In the genomic region with DNA sequence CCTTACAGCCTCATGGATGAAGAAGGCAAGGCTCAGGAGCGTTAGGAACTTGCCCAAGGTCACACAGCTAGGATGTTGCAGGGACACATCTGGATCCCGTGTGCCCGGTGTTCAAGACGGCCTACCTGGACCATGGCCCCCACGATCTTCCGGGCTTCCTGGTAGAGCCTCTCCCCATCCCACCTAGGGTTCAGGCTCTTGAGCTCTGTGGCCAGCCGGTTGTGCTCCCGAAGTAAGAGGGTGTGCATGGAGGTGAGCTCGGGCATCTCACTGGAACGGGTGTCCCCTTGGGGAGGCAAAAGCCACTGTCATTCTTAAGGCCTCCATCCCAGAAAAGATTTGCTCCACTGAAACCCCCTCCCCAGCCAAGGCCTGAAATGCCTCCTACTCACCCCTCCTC, we compare ENCODE assay signal across 20 cellular contexts. TPM values are rescaled to one million over a fixed set of nuclear protein-coding genes. Genes with fewer than 3 reads are reported as not detected.
DNase-seq lines count a peak whose midpoint lies in the region; ATAC-seq and TF ChIP-seq lines count a peak whose summit lies in the region.
"Had no signal": no experiment of that assay in that cellular context is flagged by ENCODE, and none has a peak within 500 bp of the region (broad histone marks: within the 10 kb centered on the region; RNA-seq: fewer than 3 reads in every experiment).

No MANE protein-coding gene starts in this region.

- H2BK20ac ChIP-seq in IMR-90 (ENCODE audit: low read depth, low read length): no peak overlapping the region

- no TSS peak for BruUV-seq in IMR-90 (replicated peaks; lab: Mats Ljungman, UMichigan)

- H3K18ac ChIP-seq in IMR-90 (ENCODE audit: low read depth, low read length): no peak overlapping the region

- no peak overlapping the region for H4K91ac ChIP-seq in IMR-90 (ENCODE audit: insufficient read depth, low read depth, low read length)

- ATAC-seq in Right ventricle myocardium superior (ENCODE audit: poor library complexity) (no peak), IMR-90 (ENCODE audit: low read depth) (no peak), HG03342 (IDR thresholded peaks at IDR 0.05; ENCODE audit: unreplicated experiment) (no peak)
- ATAC-seq: GM12878 had no signal

- H3K4me1 ChIP-seq in right atrium auricular region (peaks cover 0 to 9% of the 10 kb centered on the region in 2 donors), IMR-90 (ENCODE audit: control insufficient read depth, insufficient read depth, low read length) (no peaks in the 10 kb centered on the region)

- H2AK9ac ChIP-seq in IMR-90 (replicated peaks; ENCODE audit: low read depth, low read length, poor library complexity): no peak overlapping the region

- no peak overlapping the region for H2BK120ac ChIP-seq in IMR-90 (ENCODE audit: low read depth, low read length)

- dilution Hi-C loops in IMR-90 (cut with HindIII; ENCODE audit: low sequenced_read_pairs, unreplicated experiment): no loop called here

- H3K4me3 ChIP-seq in right atrium auricular region: no peak overlapping the region
- no peak overlapping the region for H3K4me3 ChIP-seq in IMR-90 (ENCODE audit: insufficient read depth, low read depth, low read length)
- H3K4me3 ChIP-seq: BLaER1, GM12878, GM23248 had no signal

- H3K27me3 ChIP-seq in right atrium auricular region: no peaks in the 10 kb centered on the region
- peaks cover 11% of the 10 kb centered on the region; the same call in 1 of the 2 replicates for H3K27me3 ChIP-seq in IMR-90 (ENCODE audit: control insufficient read depth, insufficient read depth, low read length)
- H3K27me3 ChIP-seq: BLaER1 had no signal

- TF ChIP-seq CTCF in right atrium auricular region (IDR thresholded peaks at IDR 0.05) (no peak), IMR-90 (conservative IDR thresholded peaks at IDR 0.05; ENCODE audit: low read depth, low read length) (no peak)

- H3K9me3 ChIP-seq in right atrium auricular region (no peaks in the 10 kb centered on the region), IMR-90 (ENCODE audit: control insufficient read depth, insufficient read depth, low read length) (no peaks in the 10 kb centered on the region)
- H3K9me3 ChIP-seq: BLaER1 had no signal

- no peak overlapping the region for H3K27ac ChIP-seq in right atrium auricular region
- no peak overlapping the region for H3K27ac ChIP-seq in IMR-90 (ENCODE audit: insufficient read depth, low read length)
- H3K27ac ChIP-seq: BLaER1, GM23248 had no signal

- CTCF ChIA-PET in IMR-90 (lab: Yijun Ruan, JAX): interaction anchor here (0.9 kb wide), 1 partner anchor 9 kb away, joined by 7 read pairs; no protein-coding TSS in a partner anchor

- H3K9me1 ChIP-seq in IMR-90 (ENCODE audit: insufficient read depth, low read length): no peaks in the 10 kb centered on the region

- no peak for TF ChIP-seq POLR2A in IMR-90 (IDR thresholded peaks at IDR 0.05; ENCODE audit: low read depth, low read length)

- H3K4me2 ChIP-seq in IMR-90 (ENCODE audit: low read depth, low read length): no peak overlapping the region
- H3K4me2 ChIP-seq: BLaER1 had no signal

- no peak overlapping the region for H2AK5ac ChIP-seq in IMR-90 (ENCODE audit: low read depth, low read length)

- H4K8ac ChIP-seq in IMR-90 (ENCODE audit: low read depth in 2 of 2, low read length in 2 of 2): no peak overlapping the region

- H3K23ac ChIP-seq in IMR-90 (ENCODE audit: low read depth, low read length): no peak overlapping the region

- no peak overlapping the region for H2BK5ac ChIP-seq in IMR-90 (ENCODE audit: low read depth, low read length, poor library complexity, severe bottlenecking)

- POLR2A ChIA-PET in IMR-90 (lab: Charles Lee; ENCODE audit: unreplicated experiment): no interaction called here

- DNase-seq in right atrium auricular region (ENCODE audit: low spot score): peak; percentile 38
- DNase-seq in Right ventricle myocardium superior: no peak
- DNase-seq in IMR-90: no peak
- peak; percentile 64 for DNase-seq in mesenteric fat pad (ENCODE audit: low spot score)
- no peak for DNase-seq in NCI-H524 treated with DMSO at 0.1 percent for 48 hours (lab: John Stamatoyannopoulos, UW)
- DNase-seq in LoVo (ENCODE audit: low spot score): no peak
- DNase-seq: 8988T; CD4-positive, alpha-beta memory T cell; DMS53; DND-41; EL; GM23248; HCEC 1CT had no signal

- no CpG with 5 or more reads among the region's 10 CpGs for WGBS in IMR-90 (ENCODE audit: extremely low coverage in 2 of 2, insufficient read length in 1 of 2), 2 experiments

- H4K20me1 ChIP-seq in IMR-90 (ENCODE audit: insufficient read depth, low read length): no peaks in the 10 kb centered on the region
- H4K20me1 ChIP-seq: BLaER1 had no signal

- no peak overlapping the region for H3K56ac ChIP-seq in IMR-90 (ENCODE audit: extremely low read depth, insufficient read depth, low read length)

- H3K79me1 ChIP-seq in IMR-90 (ENCODE audit: low read depth in 1 of 2, low read length in 2 of 2): no peaks in the 10 kb centered on the region

- no peak overlapping the region for H4K5ac ChIP-seq in IMR-90 (ENCODE audit: low read depth, low read length)

- H3K36me3 ChIP-seq in right atrium auricular region (no peaks in the 10 kb centered on the region), IMR-90 (ENCODE audit: control insufficient read depth, insufficient read depth, low read length) (no peaks in the 10 kb centered on the region)
- H3K36me3 ChIP-seq: BLaER1 had no signal

- no peak overlapping the region for H3K4ac ChIP-seq in IMR-90 (ENCODE audit: low read depth, low read length)

- in situ Hi-C loops in IMR-90 (cut with MboI; ENCODE audit: low sequenced_read_pairs): no loop called here

- intact Hi-C loops in Right ventricle myocardium superior (cut with DNase I) (no loop called here), IMR-90 (cut with micrococcal nuclease) (no loop called here)

- H2BK15ac ChIP-seq in IMR-90 (ENCODE audit: low read depth, low read length): no peak overlapping the region

- peak overlapping the region; percentile 33 for H2AFZ ChIP-seq in IMR-90 (replicated peaks; ENCODE audit: low read length, poor library complexity)
- H2AFZ ChIP-seq: GM23248 had no signal

- no peak for TF ChIP-seq RAD21 in IMR-90 (IDR thresholded peaks at IDR 0.05; ENCODE audit: low read length)

- H3K14ac ChIP-seq in IMR-90 (replicated peaks; ENCODE audit: low read depth, low read length): no peak overlapping the region

- no peak overlapping the region for H3K9ac ChIP-seq in IMR-90 (ENCODE audit: low read depth, low read length)
- H3K9ac ChIP-seq: BLaER1, GM23248 had no signal

TF ChIP-seq in IMR-90, 13 proteins besides CTCF, POLR2A, EP300 and RAD21:
- TF ChIP-seq MXI1 (IDR thresholded peaks at IDR 0.05; ENCODE audit: borderline replicate concordance, low read depth, low read length) (no peak), CHD1 (IDR thresholded peaks at IDR 0.05; ENCODE audit: low read depth, low read length) (no peak), MAFK (IDR thresholded peaks at IDR 0.05; ENCODE audit: low read depth, low read length) (no peak), RFX5 (IDR thresholded peaks at IDR 0.05; ENCODE audit: low read depth, low read length) (no peak)
- TF ChIP-seq, protein P1, sequence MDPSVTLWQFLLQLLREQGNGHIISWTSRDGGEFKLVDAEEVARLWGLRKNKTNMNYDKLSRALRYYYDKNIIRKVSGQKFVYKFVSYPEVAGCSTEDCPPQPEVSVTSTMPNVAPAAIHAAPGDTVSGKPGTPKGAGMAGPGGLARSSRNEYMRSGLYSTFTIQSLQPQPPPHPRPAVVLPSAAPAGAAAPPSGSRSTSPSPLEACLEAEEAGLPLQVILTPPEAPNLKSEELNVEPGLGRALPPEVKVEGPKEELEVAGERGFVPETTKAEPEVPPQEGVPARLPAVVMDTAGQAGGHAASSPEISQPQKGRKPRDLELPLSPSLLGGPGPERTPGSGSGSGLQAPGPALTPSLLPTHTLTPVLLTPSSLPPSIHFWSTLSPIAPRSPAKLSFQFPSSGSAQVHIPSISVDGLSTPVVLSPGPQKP (IDR thresholded peaks at IDR 0.05; ENCODE audit: borderline replicate concordance, low read depth, low read length): no peak

RNA-seq across cellular contexts. Expression of a gene that starts 5.3 kb away (rescaled TPM):
- under 1 TPM; 0.12 to 0.30 TPM for total RNA-seq in right atrium auricular region
- 0.05 TPM for total RNA-seq in Right ventricle myocardium superior
- total RNA-seq in IMR-90 (2012; rRNA removed): not detected in 2 replicates
- polyA plus RNA-seq in IMR-90 (2012; rRNA removed): not detected in 2 replicates
- 0.03 TPM in 1 of 2 replicates, not detected in the other for polyA plus RNA-seq in IMR-90 (2012; cell fraction: cytosol; rRNA removed)
- 0.02 TPM in 1 of 2 replicates, not detected in the other for polyA plus RNA-seq in IMR-90 (2012; cell fraction: nucleus; rRNA removed; ENCODE audit: low replicate concordance)
- 0.35 TPM for total RNA-seq in mesenteric fat pad
- total RNA-seq: A673; CD4-positive, alpha-beta memory T cell; G401; GM23248; H4 had no signal
- polyA plus RNA-seq: AG04450; CD4-positive, alpha-beta memory T cell; GM23248 had no signal

RNA-seq across cellular contexts. Expression of a gene that starts 37.0 kb away (rescaled TPM):
- total RNA-seq in right atrium auricular region (not detected), Right ventricle myocardium superior (not detected), IMR-90 (2012; rRNA removed) (not detected in 2 replicates), mesenteric fat pad (not detected)
- polyA plus RNA-seq in IMR-90 (2012; rRNA removed): not detected in 2 replicates
- not detected in 2 replicates for polyA plus RNA-seq in IMR-90 (2012; cell fraction: cytosol; rRNA removed)
- polyA plus RNA-seq in IMR-90 (2012; cell fraction: nucleus; rRNA removed; ENCODE audit: low replicate concordance): 0.06 TPM in 1 of 2 replicates, not detected in the other
- total RNA-seq: CD4-positive, alpha-beta memory T cell; G401; GM12878; GM23248; H4 had no signal
- polyA plus RNA-seq: AG04450; CD4-positive, alpha-beta memory T cell had no signal

RNA-seq across cellular contexts. Expression of a gene that starts 53.2 kb away (rescaled TPM):
- 1 to 10 TPM; 6.1 to 8.5 TPM for total RNA-seq in right atrium auricular region
- 13.6 TPM for total RNA-seq in Right ventricle myocardium superior
- total RNA-seq in IMR-90 (2012; rRNA removed): 0.56 and 0.90 TPM in 2 replicates
- polyA plus RNA-seq in IMR-90 (2012; rRNA removed): 1.2 and 1.6 TPM in 2 replicates
- polyA plus RNA-seq in IMR-90 (2012; cell fraction: cytosol; rRNA removed): 0.18 and 0.74 TPM in 2 replicates
- polyA plus RNA-seq in IMR-90 (2012; cell fraction: nucleus; rRNA removed; ENCODE audit: low replicate concordance): 9.6 and 10.6 TPM in 2 replicates
- 1.3 TPM for total RNA-seq in mesenteric fat pad
- total RNA-seq: G401, H4 had no signal

RNA-seq across cellular contexts. Expression of a gene that starts 56.4 kb away (rescaled TPM):
- 1 to 10 TPM; 4.8 to 6.4 TPM for total RNA-seq in right atrium auricular region
- total RNA-seq in Right ventricle myocardium superior: 7.9 TPM
- 8.9 and 11.5 TPM in 2 replicates for total RNA-seq in IMR-90 (2012; rRNA removed)
- polyA plus RNA-seq in IMR-90 (2012; rRNA removed): 11.0 and 13.2 TPM in 2 replicates
- 5.2 and 6.8 TPM in 2 replicates for polyA plus RNA-seq in IMR-90 (2012; cell fraction: cytosol; rRNA removed)
- 18.8 and 24.9 TPM in 2 replicates for polyA plus RNA-seq in IMR-90 (2012; cell fraction: nucleus; rRNA removed; ENCODE audit: low replicate concordance)
- 9.6 TPM for total RNA-seq in mesenteric fat pad

Comparison
In these comparisons a context has a peak if more than half of its experiments do, and no peak if none do; other contexts are left out.
1. DNase-seq: peak in right atrium auricular region (single experiment) and mesenteric fat pad (single experiment); none in Right ventricle myocardium superior (single experiment), IMR-90 (single experiment), NCI-H524 treated with DMSO at 0.1 percent for 48 hours (single experiment) and LoVo (single experiment).